Comparison of ENCODE assay signal across 18 cellular contexts in genomic region chr12:51195841-51196240, GRCh38. TPM values are rescaled to one million over a fixed set of nuclear protein-coding genes. Genes with fewer than 3 reads are reported as not detected.
DNase-seq lines count a peak whose midpoint lies in the region; ATAC-seq and TF ChIP-seq lines count a peak whose summit lies in the region.
"Had no signal": no experiment of that assay in that cellular context is flagged by ENCODE, and none has a peak within 500 bp of the region (broad histone marks: within the 10 kb centered on the region; RNA-seq: fewer than 3 reads in every experiment).

No MANE protein-coding gene starts in this region.

- H2AFZ ChIP-seq in SK-N-SH (ENCODE audit: low read depth) = no peak overlapping the region

- ATAC-seq in SK-N-SH treated with all-trans-retinoic acid at 6 μM for 48 hours (no peak), gastroesophageal sphincter (peak; percentile 11), GM21786 (IDR thresholded peaks at IDR 0.05; ENCODE audit: unreplicated experiment) (no peak), HG03571 (IDR thresholded peaks at IDR 0.05; ENCODE audit: unreplicated experiment) (no peak), body of pancreas (no peak)
- ATAC-seq: A549; CD8-positive, alpha-beta T cell had no signal

- intact Hi-C loops in posterior vena cava (cut with DNase I) (no loop called here), body of pancreas (cut with DNase I) (no loop called here)

- H3K4me3 ChIP-seq in SK-N-SH (ENCODE audit: low read depth in 2 of 2, low read length in 1 of 2) (no peak overlapping the region), gastroesophageal sphincter (no peak overlapping the region), body of pancreas (no peak overlapping the region)
- H3K4me3 ChIP-seq: A549; BLaER1 treated with 17β-estradiol and CSF1 and Interleukin-3, amounts not matched to agents 10 nM and 100 nM had no signal

- no peaks in the 10 kb centered on the region for H3K9me2 ChIP-seq in SK-N-SH

- no peaks in the 10 kb centered on the region for H3K79me2 ChIP-seq in SK-N-SH (ENCODE audit: insufficient read depth)

- WGBS in SK-N-SH (ENCODE audit: low lambda C conversion rate) = no CpG with 5 or more reads among the region's 7 CpGs
- no CpG with 5 or more reads among the region's 7 CpGs for WGBS in gastroesophageal sphincter (ENCODE audit: low coverage in 1 of 2), 2 donors
- WGBS in body of pancreas, 2 donors = 86 to 93% methylated on average over 5 to 7 of the region's 7 CpGs

- H3K9me3 ChIP-seq in SK-N-SH (no peaks in the 10 kb centered on the region), gastroesophageal sphincter (no peaks in the 10 kb centered on the region), body of pancreas (no peaks in the 10 kb centered on the region)
- H3K9me3 ChIP-seq: A549; BLaER1 treated with 17β-estradiol and CSF1 and Interleukin-3, amounts not matched to agents 10 nM and 100 nM; Caco-2 had no signal

- CTCF ChIA-PET in SK-N-SH (lab: Yijun Ruan, JAX) = interaction anchor here (0.6 to 1.4 kb wide), 2 partner anchors 20 to 145 kb away, joined by 3 to 4 read pairs; no protein-coding TSS in a partner anchor

- TF ChIP-seq EP300 in SK-N-SH (IDR thresholded peaks at IDR 0.05; ENCODE audit: borderline replicate concordance in 1 of 2, low read depth in 1 of 2, low read length in 1 of 2) (no peak), gastroesophageal sphincter (IDR thresholded peaks at IDR 0.05) (no peak)

- no peaks in the 10 kb centered on the region for H3F3A ChIP-seq in SK-N-SH (replicated peaks; ENCODE audit: insufficient read depth)

- no peak overlapping the region for H3K9ac ChIP-seq in SK-N-SH
- H3K9ac ChIP-seq: BLaER1 treated with 17β-estradiol and CSF1 and Interleukin-3, amounts not matched to agents 10 nM and 100 nM had no signal

- no peaks in the 10 kb centered on the region for H3K4me1 ChIP-seq in SK-N-SH (ENCODE audit: control insufficient read depth in 1 of 2, insufficient read depth in 2 of 2, low read depth in 1 of 2, low read length in 1 of 2)
- no peaks in the 10 kb centered on the region for H3K4me1 ChIP-seq in gastroesophageal sphincter
- no peaks in the 10 kb centered on the region for H3K4me1 ChIP-seq in body of pancreas
- H3K4me1 ChIP-seq: A549 had no signal

- H3K36me3 ChIP-seq in SK-N-SH (replicated peaks in 1 of 2; ENCODE audit: control insufficient read depth in 1 of 2, insufficient read depth in 2 of 2, low read length in 1 of 2) = no peaks in the 10 kb centered on the region
- H3K36me3 ChIP-seq in gastroesophageal sphincter = peaks cover 0 to 94% of the 10 kb centered on the region in 2 donors
- H3K36me3 ChIP-seq in body of pancreas (replicated peaks in 1 of 2; ENCODE audit: insufficient read depth in 1 of 2, low read depth in 2 of 2) = no peaks in the 10 kb centered on the region
- H3K36me3 ChIP-seq: BLaER1 treated with 17β-estradiol and CSF1 and Interleukin-3, amounts not matched to agents 10 nM and 100 nM had no signal

- H3K4me2 ChIP-seq in SK-N-SH = no peak overlapping the region
- H3K4me2 ChIP-seq: A549; BLaER1 treated with 17β-estradiol and CSF1 and Interleukin-3, amounts not matched to agents 10 nM and 100 nM had no signal

- H4K20me1 ChIP-seq in SK-N-SH (ENCODE audit: insufficient read depth) = no peaks in the 10 kb centered on the region
- H4K20me1 ChIP-seq: BLaER1 treated with 17β-estradiol and CSF1 and Interleukin-3, amounts not matched to agents 10 nM and 100 nM had no signal

- POLR2A ChIA-PET in SK-N-SH (lab: Yijun Ruan, JAX) = no interaction called here

- peak; percentile 14 for DNase-seq in SK-N-SH
- DNase-seq in posterior vena cava (ENCODE audit: low spot score) = peak; percentile 58
- no peak for DNase-seq in body of pancreas
- DNase-seq: AML-193; Caco-2; Calu3; CD4-positive, alpha-beta T cell; CD8-positive, alpha-beta T cell; DMS79 treated with DMSO at 0.1 percent for 48 hours; GF-D8 had no signal

- H3K27me3 ChIP-seq in SK-N-SH (ENCODE audit: insufficient read depth) (no peaks in the 10 kb centered on the region), gastroesophageal sphincter (no peaks in the 10 kb centered on the region), body of pancreas (no peaks in the 10 kb centered on the region)
- H3K27me3 ChIP-seq: BLaER1 treated with 17β-estradiol and CSF1 and Interleukin-3, amounts not matched to agents 10 nM and 100 nM had no signal

- TF ChIP-seq CTCF in SK-N-SH (IDR thresholded peaks at IDR 0.05) (no peak), gastroesophageal sphincter (IDR thresholded peaks at IDR 0.05) (no peak), body of pancreas (IDR thresholded peaks at IDR 0.05) (no peak)

- H3K27ac ChIP-seq in SK-N-SH (ENCODE audit: low read depth in 2 of 2, low read length in 1 of 2) = no peak overlapping the region
- no peak overlapping the region for H3K27ac ChIP-seq in gastroesophageal sphincter
- H3K27ac ChIP-seq in body of pancreas = no peak overlapping the region
- H3K27ac ChIP-seq: 22Rv1; A549; BLaER1 treated with 17β-estradiol and CSF1 and Interleukin-3, amounts not matched to agents 10 nM and 100 nM; C4-2B had no signal

- TF ChIP-seq RAD21 in SK-N-SH (IDR thresholded peaks at IDR 0.05; ENCODE audit: low read length) = no peak

- TF ChIP-seq POLR2A in gastroesophageal sphincter (IDR thresholded peaks at IDR 0.05) (no peak), body of pancreas (IDR thresholded peaks at IDR 0.05) (no peak)

TF ChIP-seq in SK-N-SH, 30 proteins besides CTCF, POLR2A, EP300 and RAD21:
- no peak for TF ChIP-seq YY1 (IDR thresholded peaks at IDR 0.05; ENCODE audit: low read depth)
- no peak for TF ChIP-seq MEF2A (IDR thresholded peaks at IDR 0.05; ENCODE audit: borderline replicate concordance, low read depth)
- no peak for TF ChIP-seq SMC3 (IDR thresholded peaks at IDR 0.05; ENCODE audit: low read depth, low read length)
- TF ChIP-seq RCOR1 (IDR thresholded peaks at IDR 0.05; ENCODE audit: low read length) = no peak

TF ChIP-seq in SK-N-SH treated with all-trans-retinoic acid at 6 μM for 48 hours, 23 proteins besides CTCF, POLR2A, EP300 and RAD21 (continues in another document):
- TF ChIP-seq ZC3H10 (CRISPR knock-in tag; IDR thresholded peaks at IDR 0.05) (no peak), TSHZ2 (CRISPR knock-in tag; IDR thresholded peaks at IDR 0.05) (no peak), POU6F1 (CRISPR knock-in tag; IDR thresholded peaks at IDR 0.05; ENCODE audit: borderline replicate concordance, low read depth) (no peak), TOX (CRISPR knock-in tag; IDR thresholded peaks at IDR 0.05; ENCODE audit: borderline replicate concordance) (no peak), TCF4 (CRISPR knock-in tag; IDR thresholded peaks at IDR 0.05; ENCODE audit: borderline replicate concordance) (no peak), ISL1 (CRISPR knock-in tag; IDR thresholded peaks at IDR 0.05) (no peak), GLIS3 (CRISPR knock-in tag; IDR thresholded peaks at IDR 0.05) (no peak)

RNA-seq across cellular contexts. Expression of gene POU6F1, which starts 22.0 kb away (rescaled TPM):
- polyA plus RNA-seq in SK-N-SH (2012; rRNA removed) = 1.9 TPM in 2 replicates
- 1.2 and 1.9 TPM in 2 replicates for polyA plus RNA-seq in SK-N-SH (2012; cell fraction: cytosol; rRNA removed)
- polyA plus RNA-seq in SK-N-SH (2012; cell fraction: nucleus; rRNA removed) = 9.6 and 14.7 TPM in 2 replicates
- total RNA-seq in gastroesophageal sphincter = 10 to 100 TPM; 12.6 to 33.9 (median 17.9) TPM
- total RNA-seq in posterior vena cava = 10 to 100 TPM; 18.1 to 19.4 TPM
- total RNA-seq in body of pancreas = 1 to 10 TPM; 6.2 to 9.6 TPM

RNA-seq across cellular contexts. Expression of gene TFCP2, which starts 22.9 kb away (rescaled TPM):
- polyA plus RNA-seq in SK-N-SH (2012; rRNA removed) = 18.1 and 19.3 TPM in 2 replicates
- 25.3 and 26.3 TPM in 2 replicates for polyA plus RNA-seq in SK-N-SH (2012; cell fraction: cytosol; rRNA removed)
- polyA plus RNA-seq in SK-N-SH (2012; cell fraction: nucleus; rRNA removed) = 11.6 and 16.9 TPM in 2 replicates
- total RNA-seq in gastroesophageal sphincter (10 to 100 TPM; 12.3 to 16.6 (median 14.2) TPM), posterior vena cava (10 to 100 TPM; 16.1 to 23.1 TPM), body of pancreas (1 to 10 TPM; 7.9 to 9.9 TPM)

RNA-seq across cellular contexts. Expression of gene DAZAP2, which starts 42.8 kb away (rescaled TPM):
- polyA plus RNA-seq in SK-N-SH (2012; rRNA removed) = 274 and 325 TPM in 2 replicates
- 232 and 238 TPM in 2 replicates for polyA plus RNA-seq in SK-N-SH (2012; cell fraction: cytosol; rRNA removed)
- 109 and 235 TPM in 2 replicates for polyA plus RNA-seq in SK-N-SH (2012; cell fraction: nucleus; rRNA removed)
- total RNA-seq in gastroesophageal sphincter (100 to 1,000 TPM; 261 to 337 (median 311) TPM), posterior vena cava (100 to 1,000 TPM; 156 to 169 TPM), body of pancreas (10 to 100 TPM; 77.1 to 87.7 TPM)

Comparison
In these comparisons a context has a peak if more than half of its experiments do, and no peak if none do; other contexts are left out.
1. DNase-seq: peak in SK-N-SH (single experiment) and posterior vena cava (single experiment); none in body of pancreas (0 of 4).